23 cellular contexts compared by ENCODE assay signal in genomic region chr1:245092638-245092976, GRCh38.
A peak's percentile ranks its signal among the peaks of the same experiment; 100 is the strongest.
DNase-seq lines count a peak whose midpoint lies in the region; ATAC-seq and TF ChIP-seq lines count a peak whose summit lies in the region.
"Had no signal": no experiment of that assay in that cellular context is flagged by ENCODE, and none has a peak within 500 bp of the region (broad histone marks: within the 10 kb centered on the region; RNA-seq: fewer than 3 reads in every experiment).

No MANE protein-coding gene starts in this region.

- POLR2A ChIA-PET in OCI-LY7 (lab: Charles Lee), result interaction anchor here (0.5 to 0.7 kb wide), 2 partner anchors 36 to 211 kb away, joined by 3 to 5 read pairs; no protein-coding TSS in a partner anchor

- H3K9me3 ChIP-seq in adipocyte (ENCODE audit: control insufficient read depth, low read length), result no peaks in the 10 kb centered on the region
- no peaks in the 10 kb centered on the region for H3K9me3 ChIP-seq in skeletal muscle satellite cell (replicated peaks; ENCODE audit: low read length)
- no peaks in the 10 kb centered on the region for H3K9me3 ChIP-seq in OCI-LY7 (ENCODE audit: low read length)
- H3K9me3 ChIP-seq: gastroesophageal sphincter, HAP-1, uterus had no signal

- no peaks in the 10 kb centered on the region for H3K9me2 ChIP-seq in OCI-LY7 (ENCODE audit: insufficient read depth, low read length)

- CTCF ChIA-PET in OCI-LY7 (lab: Charles Lee; ENCODE audit: unreplicated experiment), result no interaction called here

- peaks cover 4% of the 10 kb centered on the region for H3K4me1 ChIP-seq in adipocyte (ENCODE audit: control insufficient read depth, insufficient read depth, low read length)
- peaks cover 22% of the 10 kb centered on the region for H3K4me1 ChIP-seq in foreskin keratinocyte
- peaks cover 19% of the 10 kb centered on the region for H3K4me1 ChIP-seq in skeletal muscle satellite cell (ENCODE audit: control insufficient read depth, insufficient read depth, low read length)
- H3K4me1 ChIP-seq in OCI-LY7 (ENCODE audit: insufficient read depth, low read length, poor library complexity, severe bottlenecking), result no peaks in the 10 kb centered on the region
- H3K4me1 ChIP-seq: gastroesophageal sphincter, HAP-1, uterus had no signal

- H3K79me2 ChIP-seq in OCI-LY7 (ENCODE audit: insufficient read depth, low read depth, low read length), result no peaks in the 10 kb centered on the region

- DNase-seq in HCEC 1CT (peak; percentile 18), adipocyte (ENCODE audit: low read depth) (peak; percentile 10), foreskin keratinocyte (no peak), GOT3 (lab: John Stamatoyannopoulos, UW) (no peak), SIG-M5 treated with dmso at 0.1 percent for 504 hours (lab: John Stamatoyannopoulos, UW; ENCODE audit: unreplicated experiment) (no peak), OCI-LY7 (ENCODE audit: low spot score) (no peak)
- DNase-seq: activated naive CD4-positive, alpha-beta T cell treated with anti-CD3 and anti-CD28 coated beads for 36 hours; activated T-cell treated with anti-CD3 and anti-CD28 coated beads, Interleukin-2, amount 50 U/mL, for 48 hours; anterior cingulate cortex; CD4-positive, alpha-beta T cell; dorsolateral prefrontal cortex; erythroblast; MM.1S; naive thymus-derived CD4-positive, alpha-beta T cell; NCI-H187; right cardiac atrium; Right ventricle myocardium superior; T-cell had no signal

- intact Hi-C loops in OCI-LY7 (cut with micrococcal nuclease; ENCODE audit: unreplicated experiment), result no loop called here

- H3K4me3 ChIP-seq in adipocyte (ENCODE audit: low read length), result no peak overlapping the region
- H3K4me3 ChIP-seq in skeletal muscle satellite cell (ENCODE audit: low read length), result no peak overlapping the region
- no peak overlapping the region for H3K4me3 ChIP-seq in OCI-LY7 (ENCODE audit: low read depth, low read length, poor library complexity, severe bottlenecking)
- H3K4me3 ChIP-seq: dorsolateral prefrontal cortex, gastroesophageal sphincter, HAP-1, uterus had no signal

- BruUV-seq in OCI-LY7 (replicated peaks; lab: Mats Ljungman, UMichigan), result no TSS peak

- H3K9ac ChIP-seq in adipocyte (ENCODE audit: low read length) (no peak overlapping the region), skeletal muscle satellite cell (ENCODE audit: low read depth, low read length) (peak overlapping the region; percentile 36)

- H2AFZ ChIP-seq in OCI-LY7 (ENCODE audit: low read length), result no peak overlapping the region

- H4K20me1 ChIP-seq in OCI-LY7 (ENCODE audit: insufficient read depth, low read length), result no peaks in the 10 kb centered on the region

- no peak overlapping the region for H3K4me2 ChIP-seq in skeletal muscle satellite cell (ENCODE audit: low read length)
- no peak overlapping the region for H3K4me2 ChIP-seq in OCI-LY7 (ENCODE audit: low read length)

- peaks cover 4% of the 10 kb centered on the region for H3K36me3 ChIP-seq in adipocyte (ENCODE audit: control insufficient read depth, insufficient read depth, low read length, severe bottlenecking)
- no peaks in the 10 kb centered on the region for H3K36me3 ChIP-seq in skeletal muscle satellite cell (ENCODE audit: insufficient read depth, low read length)
- H3K36me3 ChIP-seq in OCI-LY7 (ENCODE audit: insufficient read depth, low read length), result no peaks in the 10 kb centered on the region
- H3K36me3 ChIP-seq: HAP-1, uterus had no signal

- H3K27me3 ChIP-seq in adipocyte (replicated peaks; ENCODE audit: control insufficient read depth, insufficient read depth, low read length) (no peaks in the 10 kb centered on the region), foreskin keratinocyte (no peaks in the 10 kb centered on the region), skeletal muscle satellite cell (ENCODE audit: control insufficient read depth, insufficient read depth, low read length) (no peaks in the 10 kb centered on the region)
- H3K27me3 ChIP-seq: dorsolateral prefrontal cortex, gastroesophageal sphincter, uterus had no signal

- peak overlapping the region; percentile 88 for H3K27ac ChIP-seq in foreskin keratinocyte
- H3K27ac ChIP-seq in OCI-LY7 (ENCODE audit: low read depth, low read length, poor library complexity, severe bottlenecking), result no peak overlapping the region
- H3K27ac ChIP-seq: dorsolateral prefrontal cortex, uterus had no signal

- TF ChIP-seq CTCF in foreskin keratinocyte (conservative IDR thresholded peaks at IDR 0.05) (no peak), OCI-LY7 (conservative IDR thresholded peaks at IDR 0.05; ENCODE audit: low read length) (no peak)

- ATAC-seq in foreskin keratinocyte (no peak), GM18511 (IDR thresholded peaks at IDR 0.05; ENCODE audit: unreplicated experiment) (no peak)
- ATAC-seq: naive thymus-derived CD4-positive, alpha-beta T cell; T-cell had no signal

Comparison
In these comparisons a context has a peak if more than half of its experiments do, and no peak if none do; other contexts are left out.
1. DNase-seq: peak in HCEC 1CT (single experiment) and adipocyte (single experiment); none in foreskin keratinocyte (0 of 2), GOT3 (single experiment), SIG-M5 treated with dmso at 0.1 percent for 504 hours (single experiment) and OCI-LY7 (single experiment).